8 cellular contexts compared by ENCODE assay signal in genomic region chr11:57527056-57527631, GRCh38. TPM values are rescaled to one million over a fixed set of nuclear protein-coding genes. Genes with fewer than 3 reads are reported as not detected.
A peak's percentile ranks its signal among the peaks of the same experiment; 100 is the strongest.
DNase-seq lines count a peak whose midpoint lies in the region; ATAC-seq, FAIRE-seq and TF ChIP-seq lines count a peak whose summit lies in the region.

No MANE protein-coding gene starts in this region.

- H3K27ac ChIP-seq in esophagus muscularis mucosa (replicated peaks in 1 of 4), result no peak overlapping the region
- no peak overlapping the region for H3K27ac ChIP-seq in stomach

- no peak for ATAC-seq in HG03159 (IDR thresholded peaks at IDR 0.05; ENCODE audit: unreplicated experiment)

- H3K9me3 Mint-ChIP-seq in nephron progenitor cell, result no peaks in the 10 kb centered on the region

- TF ChIP-seq CTCF in AG09309 (IDR thresholded peaks at IDR 0.05; ENCODE audit: control insufficient read depth, insufficient read depth, low read depth, low read length, missing control alignments) (peak; percentile 91), esophagus muscularis mucosa (IDR thresholded peaks at IDR 0.05) (peak; percentile 92 to 93 (median 92)), nephron progenitor cell (IDR thresholded peaks at IDR 0.05) (peak; percentile 97), stomach (IDR thresholded peaks at IDR 0.05) (peak in 5 of 7 experiments; percentile 87 to 97 (median 89))

- H3K36me3 ChIP-seq in esophagus muscularis mucosa, result peaks cover 0 to 19% (median 12%) of the 10 kb centered on the region in 4 donors
- H3K36me3 ChIP-seq in stomach, result peaks cover 0 to 18% (median 16%) of the 10 kb centered on the region in 4 donors

- H3K27me3 Mint-ChIP-seq in nephron progenitor cell (ENCODE audit: low read depth, poor library complexity), result peaks cover 13% of the 10 kb centered on the region

- intact Hi-C loops in esophagus muscularis mucosa (cut with DNase I), result loop anchor here (1.0 to 5.0 kb wide), 3 partner anchors 34 to 180 kb away; no protein-coding TSS in a partner anchor
- intact Hi-C loops in stomach (cut with DNase I; ENCODE audit: low total_unique reads), result loop anchor here (5.0 kb wide), 1 partner anchor 35 kb away; no protein-coding TSS in a partner anchor

- H3K9me3 ChIP-seq in esophagus muscularis mucosa, result no peaks in the 10 kb centered on the region
- H3K9me3 ChIP-seq in stomach, result no peaks in the 10 kb centered on the region

- FAIRE-seq in GM19239 (lab: Jason Lieb, UNC), result peak; percentile 89

- H3K36me3 Mint-ChIP-seq in nephron progenitor cell (ENCODE audit: low read depth), result peaks cover 23% of the 10 kb centered on the region

- no peak for DNase-seq in AG09309 (ENCODE audit: low read depth)
- DNase-seq in GM19239 (ENCODE audit: insufficient read length, low spot score), result no peak
- DNase-seq in NOMO-1 treated with DMSO at 0.1 percent for 48 hours (lab: John Stamatoyannopoulos, UW; ENCODE audit: unreplicated experiment), result peak; percentile 51
- peak; percentile 76 for DNase-seq in activated CD8-positive, alpha-beta memory T cell treated with anti-CD3 and anti-CD28 coated beads, Interleukin-2, amount 50 U/mL, for 4 hours
- peak; percentile 93 for DNase-seq in esophagus muscularis mucosa (ENCODE audit: extremely low spot score)
- DNase-seq in nephron progenitor cell, result peak; percentile 89
- peak; percentile 85 for DNase-seq in stomach

- H3K27me3 ChIP-seq in esophagus muscularis mucosa (no peaks in the 10 kb centered on the region), stomach (no peaks in the 10 kb centered on the region)

- H3K4me1 ChIP-seq in esophagus muscularis mucosa (peaks cover 13 to 23% (median 21%) of the 10 kb centered on the region in 4 donors), stomach (peaks cover 8 to 28% (median 18%) of the 10 kb centered on the region in 4 donors)

- no peak overlapping the region for H3K27ac Mint-ChIP-seq in nephron progenitor cell

- WGBS in esophagus muscularis mucosa, result 20% methylated on average over 7 of the region's 7 CpGs
- WGBS in stomach, 5 donors, result 15 to 18% (median 17%) methylated on average over 7 of the region's 7 CpGs

- no peak overlapping the region for H3K4me3 ChIP-seq in AG09309 (ENCODE audit: control insufficient read depth, low read depth, low read length)
- no peak overlapping the region for H3K4me3 ChIP-seq in esophagus muscularis mucosa
- no peak overlapping the region for H3K4me3 ChIP-seq in stomach

- H3K4me3 Mint-ChIP-seq in nephron progenitor cell, result no peak overlapping the region

- peaks cover 50% of the 10 kb centered on the region for H3K4me1 Mint-ChIP-seq in nephron progenitor cell

- TF ChIP-seq EP300 in esophagus muscularis mucosa (IDR thresholded peaks at IDR 0.05) (no peak), stomach (IDR thresholded peaks at IDR 0.05) (no peak)

- TF ChIP-seq POLR2A in esophagus muscularis mucosa (IDR thresholded peaks at IDR 0.05; ENCODE audit: low read depth) (no peak), stomach (IDR thresholded peaks at IDR 0.05) (no peak)

RNA-seq across cellular contexts. Expression of gene TIMM10, which starts 3.4 kb away (rescaled TPM):
- 10 to 100 TPM; 41.9 to 49.1 (median 43.1) TPM for total RNA-seq in esophagus muscularis mucosa
- total RNA-seq in stomach, result 10 to 100 TPM in 3 of 5 donors, 1 to 10 TPM in 2; 1.7 to 51.3 (median 31.3) TPM
- 10 to 100 TPM; 66.7 to 79.6 (median 73.7) TPM for polyA plus RNA-seq in stomach

RNA-seq across cellular contexts. Expression of gene SMTNL1, which starts 10.3 kb away (rescaled TPM):
- total RNA-seq in esophagus muscularis mucosa (not detected), stomach (not detected)
- polyA plus RNA-seq in stomach, result not detected

RNA-seq across cellular contexts. Expression of gene SLC43A1, which starts 11.6 kb away (rescaled TPM):
- total RNA-seq in esophagus muscularis mucosa (10 to 100 TPM; 17.7 to 33.2 (median 23.5) TPM), stomach (10 to 100 TPM; 10.5 to 38.4 (median 18.5) TPM)
- polyA plus RNA-seq in stomach, result 10 to 100 TPM; 16.0 to 24.6 (median 19.7) TPM

RNA-seq across cellular contexts. Expression of gene UBE2L6, which starts 40.3 kb away (rescaled TPM):
- total RNA-seq in esophagus muscularis mucosa (10 to 100 TPM; 15.8 to 40.3 (median 32.8) TPM), stomach (10 to 100 TPM in 4 of 5 donors, 1 to 10 TPM in 1; 2.2 to 57.8 (median 21.3) TPM)
- 10 to 100 TPM; 47.3 to 73.0 (median 71.4) TPM for polyA plus RNA-seq in stomach

Comparison
In these comparisons a context has a peak if more than half of its experiments do, and no peak if none do; other contexts are left out.
1. DNase-seq: peak in NOMO-1 treated with DMSO at 0.1 percent for 48 hours (single experiment), activated CD8-positive, alpha-beta memory T cell treated with anti-CD3 and anti-CD28 coated beads, Interleukin-2, amount 50 U/mL, for 4 hours (single experiment), esophagus muscularis mucosa (single experiment), nephron progenitor cell (single experiment) and stomach (single experiment); none in AG09309 (single experiment) and GM19239 (single experiment).
2. Peak in every context shown above with its lines, with median percentiles within 50 percentile points of each other: CTCF ChIP-seq.